In the genomic region with DNA sequence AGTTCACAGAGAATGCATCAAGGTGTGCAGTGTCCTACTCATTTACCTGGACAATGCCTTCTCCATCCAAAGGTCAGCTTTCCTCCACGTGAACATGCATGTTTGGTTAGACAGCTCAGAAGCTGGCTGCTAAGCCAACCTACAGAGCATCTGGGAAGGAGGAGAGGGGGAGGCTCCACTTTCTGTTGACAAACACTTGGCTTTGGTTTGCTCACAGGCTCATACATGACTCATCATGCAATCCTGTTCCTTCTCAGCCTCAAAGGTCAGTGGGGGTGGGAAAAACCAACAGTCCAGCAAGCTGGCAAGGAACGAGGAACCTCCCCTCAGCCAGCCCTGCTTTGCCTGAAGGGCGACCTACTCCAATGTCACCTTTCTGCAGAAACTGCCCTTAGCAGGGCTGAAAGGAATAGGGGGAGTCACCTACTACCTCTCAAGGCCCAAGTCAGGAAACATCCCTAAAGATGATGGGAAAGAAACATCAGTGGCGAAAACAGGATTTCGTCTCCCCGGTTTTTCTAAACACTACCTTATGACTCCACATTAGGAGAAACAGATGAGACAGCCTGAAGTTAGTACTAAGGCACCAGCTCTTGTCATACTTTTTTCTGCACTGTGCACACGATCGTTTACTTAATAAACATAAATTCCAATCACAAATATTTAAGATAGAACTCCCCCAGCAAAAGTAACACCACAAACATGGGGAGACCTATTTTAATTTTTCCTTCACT, we compare ENCODE assay signal across 9 cellular contexts. TPM values are rescaled to one million over a fixed set of nuclear protein-coding genes. Genes with fewer than 3 reads are reported as not detected.
DNase-seq lines count a peak whose midpoint lies in the region; ATAC-seq lines count a peak whose summit lies in the region.
"Had no signal": no experiment of that assay in that cellular context is flagged by ENCODE, and none has a peak within 500 bp of the region (broad histone marks: within the 10 kb centered on the region; RNA-seq: fewer than 3 reads in every experiment).

No MANE protein-coding gene starts in this region.

- H3K9me3 Mint-ChIP-seq in T-cell, result no peaks in the 10 kb centered on the region

- H3K27me3 Mint-ChIP-seq in T-cell, result no peaks in the 10 kb centered on the region

- CTCF ChIA-PET in T-cell (lab: Charles Lee), result no interaction called here

- peak; percentile 99 for ATAC-seq in left colon
- ATAC-seq in HG03520 (IDR thresholded peaks at IDR 0.05; ENCODE audit: unreplicated experiment), result no peak
- no peak for ATAC-seq in T-cell (replicated peaks in 1 of 4)

- no peak overlapping the region for H3K27ac Mint-ChIP-seq in T-cell

- intact Hi-C loops in left colon (cut with DNase I, micrococcal nuclease), result no loop called here

- H3K4me3 Mint-ChIP-seq in T-cell, result no peak overlapping the region

- peaks cover 50% of the 10 kb centered on the region for H3K36me3 Mint-ChIP-seq in T-cell

- DNase-seq in AG08395 (ENCODE audit: low spot score) (peak; percentile 94), HuH-7.5 (ENCODE audit: low spot score) (peak; percentile 59), amniotic stem cell (lab: John Stamatoyannopoulos, UW) (peak; percentile 79), left colon (peak; percentile 61 to 82), T-cell (no peak), NK-92 (lab: John Stamatoyannopoulos, UW; ENCODE audit: unreplicated experiment) (no peak)
- DNase-seq in activated effector memory CD4-positive, alpha-beta T cell treated with anti-CD3 and anti-CD28 coated beads, Interleukin-2, amount 50 U/mL, for 16 hours, result no peak
- DNase-seq: activated CD4-positive, alpha-beta T cell treated with anti-CD3 and anti-CD28 coated beads for 4 hours had no signal

- peaks cover 14 to 24% (median 19%) of the 10 kb centered on the region in 3 donors for H3K4me1 Mint-ChIP-seq in T-cell

- POLR2A ChIA-PET in T-cell (lab: Charles Lee), result no interaction called here

RNA-seq across cellular contexts. Expression of a gene that starts 37.9 kb away (rescaled TPM):
- 10 to 100 TPM; 53.7 to 75.0 TPM for total RNA-seq in left colon
- total RNA-seq in T-cell, result 10 to 100 TPM; 21.6 to 30.1 (median 25.9) TPM

Comparison
In these comparisons a context has a peak if more than half of its experiments do, and no peak if none do; other contexts are left out.
1. DNase-seq: peak in AG08395 (single experiment), HuH-7.5 (single experiment), amniotic stem cell (single experiment) and left colon (2 of 2); none in T-cell (0 of 34), NK-92 (single experiment) and activated effector memory CD4-positive, alpha-beta T cell treated with anti-CD3 and anti-CD28 coated beads, Interleukin-2, amount 50 U/mL, for 16 hours (single experiment).